34 cellular contexts compared by ENCODE assay signal in genomic region chr21:36606292-36606982, GRCh38.
DNase-seq lines count a peak whose midpoint lies in the region; ATAC-seq, FAIRE-seq and TF ChIP-seq lines count a peak whose summit lies in the region.
"Had no signal": no experiment of that assay in that cellular context is flagged by ENCODE, and none has a peak within 500 bp of the region (broad histone marks: within the 10 kb centered on the region; RNA-seq: fewer than 3 reads in every experiment).

No MANE protein-coding gene starts in this region.

- FAIRE-seq in urothelium cell line (lab: Jason Lieb, UNC) (no peak), GM19239 (lab: Jason Lieb, UNC) (no peak)
- FAIRE-seq: H54 had no signal

- H3K4me3 ChIP-seq in Caco-2 (ENCODE audit: low read depth, low read length): no peak overlapping the region
- no peak overlapping the region for H3K4me3 ChIP-seq in HFF-Myc (replicated peaks; ENCODE audit: low read depth, low read length)
- no peak overlapping the region for H3K4me3 ChIP-seq in fibroblast of villous mesenchyme (ENCODE audit: low read depth, low read length)
- H3K4me3 ChIP-seq in neuron (ENCODE audit: low read length): no peak overlapping the region
- H3K4me3 ChIP-seq: heart left ventricle, lung, ovary, SK-N-MC, smooth muscle cell, vagina had no signal

- intact Hi-C loops in Caco-2 (cut with micrococcal nuclease; ENCODE audit: unreplicated experiment): no loop called here

- BruUV-seq in Caco-2 (replicated peaks; lab: Mats Ljungman, UMichigan): no TSS peak

- TF ChIP-seq CTCF in Caco-2 (IDR thresholded peaks at IDR 0.05; ENCODE audit: insufficient read depth in 1 of 2, low read depth in 1 of 2, low read length in 1 of 2, severe bottlenecking in 1 of 2, unreplicated experiment in 1 of 2) (peak; percentile 3 to 13), HFF-Myc (IDR thresholded peaks at IDR 0.05; ENCODE audit: low read depth, low read length, missing control alignments) (peak; percentile 9), fibroblast of villous mesenchyme (IDR thresholded peaks at IDR 0.05; ENCODE audit: insufficient read depth, low read depth, low read length) (no peak)

- no peak for ATAC-seq in GM18520 (IDR thresholded peaks at IDR 0.05; ENCODE audit: unreplicated experiment)
- ATAC-seq: activated naive CD8-positive, alpha-beta T cell treated with anti-CD3 and anti-CD28 coated beads, Interleukin-2, amount 50 U/mL, for 24 hours; effector memory CD8-positive, alpha-beta T cell; heart left ventricle; naive thymus-derived CD8-positive, alpha-beta T cell; T-helper 17 cell had no signal

- H3K36me3 Mint-ChIP-seq in Caco-2 (ENCODE audit: insufficient read depth, unreplicated experiment): no peaks in the 10 kb centered on the region
- H3K36me3 Mint-ChIP-seq: activated CD4-positive, alpha-beta memory T cell treated with anti-CD3 and anti-CD28 coated beads for 36 hours; CD14-positive monocyte had no signal

- peak overlapping the region; percentile 5 for H2AFZ ChIP-seq in neuron (ENCODE audit: low read depth, low read length)

- DNase-seq in Caco-2: no peak
- no peak for DNase-seq in HFF-Myc (ENCODE audit: extremely low read depth, low read depth)
- DNase-seq in fibroblast of villous mesenchyme (ENCODE audit: low read depth): peak; percentile 22
- no peak for DNase-seq in urothelium cell line (ENCODE audit: low spot score)
- no peak for DNase-seq in GM19239 (ENCODE audit: insufficient read length, low spot score)
- DNase-seq in NCI-H2227 treated with DMSO at 0.1 percent for 48 hours (lab: John Stamatoyannopoulos, UW): no peak
- DNase-seq: activated CD4-positive, alpha-beta memory T cell treated with anti-CD3 and anti-CD28 coated beads for 36 hours; activated CD4-positive, alpha-beta T cell treated with anti-CD3 and anti-CD28 coated beads for 1 hour; activated naive CD4-positive, alpha-beta T cell; activated naive CD8-positive, alpha-beta T cell treated with anti-CD3 and anti-CD28 coated beads, Interleukin-2, amount 50 U/mL, for 24 hours; Calu3; cortex of kidney; DMS79 treated with DMSO at 0.1 percent for 48 hours; effector memory CD8-positive, alpha-beta T cell; erythroblast; foreskin fibroblast; GDM1; heart left ventricle; IMR-90; naive thymus-derived CD8-positive, alpha-beta T cell; NCI-H1048; NCI-H1694 treated with DMSO at 0.1 percent for 48 hours; NCI-H510A treated with DMSO at 0.1 percent for 48 hours; ovary; stimulated activated naive CD4-positive, alpha-beta T cell treated with Interleukin-2 at 50 U/mL for 16 hours; T-helper 17 cell had no signal

- CTCF ChIA-PET in Caco-2 (lab: Charles Lee): no interaction called here

- H3K9me3 Mint-ChIP-seq in Caco-2 (ENCODE audit: unreplicated experiment): peaks cover 17% of the 10 kb centered on the region
- H3K9me3 Mint-ChIP-seq: effector memory CD8-positive, alpha-beta T cell had no signal

- H3K27me3 ChIP-seq in Caco-2 (replicated peaks; ENCODE audit: control insufficient read depth, insufficient read depth, low read length) (no peaks in the 10 kb centered on the region), neuron (ENCODE audit: insufficient read depth, low read length) (peaks cover 8% of the 10 kb centered on the region)
- H3K27me3 ChIP-seq: ovary, vagina had no signal

- H3K27ac Mint-ChIP-seq in Caco-2 (ENCODE audit: unreplicated experiment): no peak overlapping the region
- H3K27ac Mint-ChIP-seq: activated CD4-positive, alpha-beta memory T cell treated with anti-CD3 and anti-CD28 coated beads for 36 hours; activated naive CD8-positive, alpha-beta T cell treated with anti-CD3 and anti-CD28 coated beads, Interleukin-2, amount 50 U/mL, for 24 hours; CD14-positive monocyte; effector memory CD8-positive, alpha-beta T cell; T-helper 17 cell had no signal

- H3K4me1 ChIP-seq in Caco-2: no peaks in the 10 kb centered on the region
- no peaks in the 10 kb centered on the region for H3K4me1 ChIP-seq in neuron (ENCODE audit: insufficient read depth, low read length)
- H3K4me1 ChIP-seq: heart left ventricle, vagina had no signal

- H3K36me3 ChIP-seq in Caco-2 (ENCODE audit: control insufficient read depth, insufficient read depth, low read length) (no peaks in the 10 kb centered on the region), neuron (ENCODE audit: insufficient read depth, low read length) (no peaks in the 10 kb centered on the region)
- H3K36me3 ChIP-seq: heart left ventricle, ovary, vagina had no signal

- H3K4me3 Mint-ChIP-seq in Caco-2 (ENCODE audit: unreplicated experiment): no peak overlapping the region
- H3K4me3 Mint-ChIP-seq: activated CD4-positive, alpha-beta memory T cell treated with anti-CD3 and anti-CD28 coated beads for 36 hours; activated naive CD8-positive, alpha-beta T cell treated with anti-CD3 and anti-CD28 coated beads, Interleukin-2, amount 50 U/mL, for 24 hours; CD14-positive monocyte; effector memory CD8-positive, alpha-beta T cell; naive thymus-derived CD8-positive, alpha-beta T cell; T-helper 17 cell had no signal

- peaks cover 3% of the 10 kb centered on the region for H3K27me3 Mint-ChIP-seq in Caco-2 (ENCODE audit: insufficient read depth, unreplicated experiment)
- H3K27me3 Mint-ChIP-seq: naive thymus-derived CD8-positive, alpha-beta T cell had no signal

- no peaks in the 10 kb centered on the region for H3K4me1 Mint-ChIP-seq in Caco-2 (ENCODE audit: low read depth, unreplicated experiment)
- H3K4me1 Mint-ChIP-seq: CD14-positive monocyte had no signal

- POLR2A ChIA-PET in Caco-2 (lab: Charles Lee): no interaction called here

- no peaks in the 10 kb centered on the region for H3K9me3 ChIP-seq in Caco-2
- no peaks in the 10 kb centered on the region for H3K9me3 ChIP-seq in neuron (ENCODE audit: low read length)
- H3K9me3 ChIP-seq: ovary, vagina had no signal
